8 cellular contexts compared by ENCODE assay signal in the genomic region with DNA sequence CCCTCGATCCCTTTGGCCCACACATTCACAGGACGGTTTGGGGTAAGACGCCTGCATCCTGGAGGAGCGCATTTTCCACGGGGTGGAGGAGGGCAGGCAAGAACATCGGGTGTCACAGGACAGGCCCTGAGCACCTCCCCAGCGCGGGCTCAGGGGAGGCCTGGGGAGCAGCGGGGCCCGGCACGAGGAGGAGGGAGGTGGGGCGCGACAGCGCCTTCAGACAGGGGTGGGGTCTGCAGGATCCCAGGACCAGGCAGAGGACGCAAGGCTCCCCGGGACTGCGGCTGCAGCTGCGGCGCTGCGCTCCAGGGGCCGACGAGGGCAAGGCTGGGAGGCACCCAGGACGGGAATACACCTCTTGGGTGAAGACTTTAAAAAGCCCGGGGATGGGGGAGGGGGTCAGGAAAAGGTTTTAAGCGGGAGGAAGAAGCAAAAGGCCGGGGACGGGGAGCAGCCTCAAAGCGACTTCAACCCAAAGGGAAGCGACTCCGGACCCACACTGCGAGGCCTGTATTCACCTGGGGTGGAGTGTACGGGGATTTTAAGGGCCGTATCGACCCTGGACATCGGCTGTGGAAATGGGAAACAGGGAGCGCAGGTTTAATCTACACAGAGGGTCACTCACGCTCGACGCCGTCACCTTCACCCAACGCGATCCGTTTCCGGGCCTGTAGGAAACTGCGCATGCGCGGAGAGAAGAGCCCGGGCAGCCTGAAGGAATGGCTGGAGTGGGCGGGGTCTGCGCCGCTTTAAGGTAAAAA. TPM values are rescaled to one million over a fixed set of nuclear protein-coding genes. Genes with fewer than 3 reads are reported as not detected.
DNase-seq lines count a peak whose midpoint lies in the region; ATAC-seq and TF ChIP-seq lines count a peak whose summit lies in the region.

Gene ZNF415, minus strand, starts transcription at position 680 of the 761 bp plus-strand sequence. CDS start 10,234 bp downstream, outside the sequence.

- H3K4me1 ChIP-seq in naive thymus-derived CD4-positive, alpha-beta T cell (ENCODE audit: control insufficient read depth in 2 of 2, insufficient read depth in 2 of 2, low read length in 2 of 2) = no peaks in the 10 kb centered on the region
- no peaks in the 10 kb centered on the region for H3K4me1 ChIP-seq in OCI-LY7 (ENCODE audit: insufficient read depth, low read length, poor library complexity, severe bottlenecking)

- TF ChIP-seq CTCF in foreskin fibroblast (IDR thresholded peaks at IDR 0.05; ENCODE audit: low read depth, low read length) (no peak), OCI-LY7 (conservative IDR thresholded peaks at IDR 0.05; ENCODE audit: low read length) (no peak)

- H3K79me2 ChIP-seq in OCI-LY7 (ENCODE audit: insufficient read depth, low read depth, low read length) = no peaks in the 10 kb centered on the region

- H3K9me2 ChIP-seq in OCI-LY7 (ENCODE audit: insufficient read depth, low read length) = no peaks in the 10 kb centered on the region

- no TSS peak for BruUV-seq in OCI-LY7 (replicated peaks; lab: Mats Ljungman, UMichigan)

- H3K4me1 Mint-ChIP-seq in naive thymus-derived CD4-positive, alpha-beta T cell = peaks cover 4 to 14% (median 10%) of the 10 kb centered on the region in 7 donors
- H3K4me1 Mint-ChIP-seq in stimulated activated naive B cell treated with anti-CD40 and anti-IgM and Interleukin-4, amounts not matched to agents 10 μg/mL and 1 μg/mL and 100 μg/mL, for 72 hours = peaks cover 15 to 27% of the 10 kb centered on the region in 2 donors

- no peaks in the 10 kb centered on the region for H4K20me1 ChIP-seq in OCI-LY7 (ENCODE audit: insufficient read depth, low read length)

- no peak within 1 kb of the TSS for H2AFZ ChIP-seq in OCI-LY7 (ENCODE audit: low read length)

- peak within 1 kb of the TSS; percentile 54 to 80 for H3K4me3 ChIP-seq in foreskin fibroblast (ENCODE audit: low read depth in 1 of 2, low read length in 2 of 2)
- H3K4me3 ChIP-seq in naive thymus-derived CD4-positive, alpha-beta T cell (ENCODE audit: low read length) = peak within 1 kb of the TSS; percentile 9
- no peak within 1 kb of the TSS for H3K4me3 ChIP-seq in OCI-LY7 (ENCODE audit: low read depth, low read length, poor library complexity, severe bottlenecking)

- H3K27me3 Mint-ChIP-seq in naive thymus-derived CD4-positive, alpha-beta T cell = peaks cover 0 to 18% (median 9%) of the 10 kb centered on the region in 5 donors
- H3K27me3 Mint-ChIP-seq in stimulated activated naive B cell treated with anti-CD40 and anti-IgM and Interleukin-4, amounts not matched to agents 10 μg/mL and 1 μg/mL and 100 μg/mL, for 72 hours = peaks cover 0 to 9% of the 10 kb centered on the region in 2 donors

- no peak within 1 kb of the TSS for H3K4me2 ChIP-seq in OCI-LY7 (ENCODE audit: low read length)

- no peaks in the 10 kb centered on the region for H3K36me3 ChIP-seq in naive thymus-derived CD4-positive, alpha-beta T cell (ENCODE audit: control insufficient read depth in 2 of 3, insufficient read depth in 3 of 3, low read length in 3 of 3)
- no peaks in the 10 kb centered on the region for H3K36me3 ChIP-seq in OCI-LY7 (ENCODE audit: insufficient read depth, low read length)

- peaks cover 11 to 90% (median 54%) of the 10 kb centered on the region in 11 donors for H3K9me3 Mint-ChIP-seq in naive thymus-derived CD4-positive, alpha-beta T cell
- H3K9me3 Mint-ChIP-seq in stimulated activated naive B cell treated with anti-CD40 and anti-IgM and Interleukin-4, amounts not matched to agents 10 μg/mL and 1 μg/mL and 100 μg/mL, for 72 hours = peaks cover 8 to 16% of the 10 kb centered on the region in 2 donors

- peak within 1 kb of the TSS; percentile 53 for H3K27ac ChIP-seq in naive thymus-derived CD4-positive, alpha-beta T cell (ENCODE audit: low read depth, low read length)
- no peak within 1 kb of the TSS for H3K27ac ChIP-seq in OCI-LY7 (ENCODE audit: low read depth, low read length, poor library complexity, severe bottlenecking)

- intact Hi-C loops in naive thymus-derived CD4-positive, alpha-beta T cell (cut with micrococcal nuclease) = loop anchor here in 1 of 2 donors (2.0 kb wide), 1 partner anchor 30 kb away; the partner anchor contains the start of gene ZNF160
- intact Hi-C loops in OCI-LY7 (cut with micrococcal nuclease; ENCODE audit: unreplicated experiment) = no loop called here

- POLR2A ChIA-PET in naive thymus-derived CD4-positive, alpha-beta T cell (lab: Charles Lee) = no interaction called here
- POLR2A ChIA-PET in OCI-LY7 (lab: Charles Lee) = no interaction called here

- DNase-seq in DMS114 treated with DMSO at 0.1 percent for 48 hours (lab: John Stamatoyannopoulos, UW; ENCODE audit: unreplicated experiment) (peak; percentile 86), NCI-H345 (lab: John Stamatoyannopoulos, UW) (peak; percentile 69), foreskin fibroblast (peak; percentile 69 to 89), OCI-LY7 (ENCODE audit: low spot score) (no peak)
- DNase-seq in activated T-helper 9 cell treated with anti-CD3 and anti-CD28 coated beads, Interleukin-2, amount 50 U/mL, for 16 hours (ENCODE audit: low read depth) = peak; percentile 10
- DNase-seq in naive thymus-derived CD4-positive, alpha-beta T cell = peak in 7 of 9 donors; percentile 18 to 60 (median 33)
- peak; percentile 76 for DNase-seq in stimulated activated naive B cell treated with anti-CD40 and anti-IgM and Interleukin-4, amounts not matched to agents 10 μg/mL and 1 μg/mL and 100 μg/mL, for 72 hours

- peak within 1 kb of the TSS; percentile 55 to 85 (median 72) for H3K4me3 Mint-ChIP-seq in naive thymus-derived CD4-positive, alpha-beta T cell
- H3K4me3 Mint-ChIP-seq in stimulated activated naive B cell treated with anti-CD40 and anti-IgM and Interleukin-4, amounts not matched to agents 10 μg/mL and 1 μg/mL and 100 μg/mL, for 72 hours = peak within 1 kb of the TSS; percentile 85 to 88

- peaks cover 0 to 49% (median 3%) of the 10 kb centered on the region in 3 experiments for H3K9me3 ChIP-seq in naive thymus-derived CD4-positive, alpha-beta T cell (ENCODE audit: control insufficient read depth in 2 of 3, low read length in 3 of 3)
- H3K9me3 ChIP-seq in OCI-LY7 (ENCODE audit: low read length) = no peaks in the 10 kb centered on the region; the same call in 1 of the 2 replicates

- H3K27me3 ChIP-seq in naive thymus-derived CD4-positive, alpha-beta T cell (ENCODE audit: control insufficient read depth in 2 of 2, insufficient read depth in 2 of 2, low read length in 2 of 2) = no peaks in the 10 kb centered on the region

- CTCF ChIA-PET in naive thymus-derived CD4-positive, alpha-beta T cell (lab: Charles Lee) = no interaction called here
- CTCF ChIA-PET in OCI-LY7 (lab: Charles Lee; ENCODE audit: unreplicated experiment) = no interaction called here

- H3K36me3 Mint-ChIP-seq in naive thymus-derived CD4-positive, alpha-beta T cell = peaks cover 15 to 44% (median 18%) of the 10 kb centered on the region in 5 donors
- peaks cover 19 to 29% of the 10 kb centered on the region in 2 donors for H3K36me3 Mint-ChIP-seq in stimulated activated naive B cell treated with anti-CD40 and anti-IgM and Interleukin-4, amounts not matched to agents 10 μg/mL and 1 μg/mL and 100 μg/mL, for 72 hours

- H3K27ac Mint-ChIP-seq in naive thymus-derived CD4-positive, alpha-beta T cell = peak within 1 kb of the TSS in 3 of 9 donors; percentile 55 to 84 (median 64)
- peak within 1 kb of the TSS; percentile 79 for H3K27ac Mint-ChIP-seq in stimulated activated naive B cell treated with anti-CD40 and anti-IgM and Interleukin-4, amounts not matched to agents 10 μg/mL and 1 μg/mL and 100 μg/mL, for 72 hours

- ATAC-seq in naive thymus-derived CD4-positive, alpha-beta T cell = no peak
- peak; percentile 93 to 95 for ATAC-seq in stimulated activated naive B cell treated with anti-CD40 and anti-IgM and Interleukin-4, amounts not matched to agents 10 μg/mL and 1 μg/mL and 100 μg/mL, for 72 hours (replicated peaks)
- no peak for ATAC-seq in HG02642 (IDR thresholded peaks at IDR 0.05; ENCODE audit: poor library complexity, unreplicated experiment)

RNA-seq across cellular contexts. Expression of gene ZNF415, which starts in this region (rescaled TPM):
- total RNA-seq in naive thymus-derived CD4-positive, alpha-beta T cell = 1 to 10 TPM in 2 of 5 experiments, under 1 TPM in 3; 0.58 to 2.1 (median 0.98) TPM
- 1 to 10 TPM; 2.2 to 3.6 TPM for polyA plus RNA-seq in naive thymus-derived CD4-positive, alpha-beta T cell
- 0.18 and 0.63 TPM in 2 replicates for total RNA-seq in OCI-LY7 (2014; rRNA removed; shearing (Covaris generic))
- 0.51 and 0.89 TPM in 2 replicates for total RNA-seq in OCI-LY7 (2022)

Comparison
In these comparisons a context has a peak if more than half of its experiments do, and no peak if none do; other contexts are left out.
1. ATAC-seq: peak in stimulated activated naive B cell treated with anti-CD40 and anti-IgM and Interleukin-4, amounts not matched to agents 10 μg/mL and 1 μg/mL and 100 μg/mL, for 72 hours (2 of 2); none in naive thymus-derived CD4-positive, alpha-beta T cell (single experiment) and HG02642 (single experiment).